Comparison of ENCODE assay signal across 20 cellular contexts in the genomic region with DNA sequence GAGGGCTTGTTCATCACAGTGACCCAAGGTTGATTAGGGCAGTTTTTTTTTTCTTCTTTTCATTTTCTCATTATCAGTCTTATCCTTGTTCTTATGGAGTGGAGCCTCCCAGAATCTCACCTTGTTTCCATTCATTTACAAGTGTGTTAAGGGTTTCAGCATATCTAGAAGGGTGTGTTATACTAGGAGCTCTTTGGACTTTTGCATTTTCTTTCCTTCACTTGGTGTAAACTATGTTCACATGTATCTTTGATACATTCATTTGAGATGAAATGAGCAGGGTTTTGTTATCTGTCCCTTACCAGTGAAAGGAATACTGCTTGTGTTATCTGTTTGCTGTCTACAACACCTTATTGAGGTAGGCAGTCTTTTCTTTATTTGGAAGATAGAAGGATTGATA.
"Had no signal": no experiment of that assay in that cellular context is flagged by ENCODE, and none has a peak within 500 bp of the region (broad histone marks: within the 10 kb centered on the region; RNA-seq: fewer than 3 reads in every experiment).

No MANE protein-coding gene starts in this region.

- H3K9me3 ChIP-seq: esophagus squamous epithelium, gastrocnemius medialis, pancreas, psoas muscle, right atrium auricular region, transverse colon had no signal

- ATAC-seq: gastrocnemius medialis, psoas muscle, T-cell had no signal

- H3K27ac ChIP-seq: coronary artery, esophagus squamous epithelium, gastrocnemius medialis, pancreas, psoas muscle, right atrium auricular region, transverse colon, WERI-Rb-1 had no signal

- DNase-seq: activated CD4-positive, alpha-beta T cell treated with anti-CD3 and anti-CD28 coated beads for 1 hour; activated CD8-positive, alpha-beta memory T cell treated with anti-CD3 and anti-CD28 coated beads, Interleukin-2, amount 50 U/mL, for 4 hours; activated effector memory CD4-positive, alpha-beta T cell treated with anti-CD3 and anti-CD28 coated beads, Interleukin-2, amount 50 U/mL, for 16 hours; activated naive CD4-positive, alpha-beta T cell treated with anti-CD3 and anti-CD28 coated beads, Interleukin-2, amount 50 U/mL, for 16 hours; activated T-cell treated with anti-CD3 and anti-CD28 coated beads, Interleukin-2, amount 50 U/mL, for 4 hours; esophagus squamous epithelium; gastrocnemius medialis; head of caudate nucleus; midbrain; nephron progenitor cell; pancreas; psoas muscle; stimulated activated CD4-positive, alpha-beta T cell treated with anti-CD3 and anti-CD28 coated beads, Interleukin-4, amount 100 ng/mL, for 24 hours; stimulated activated naive CD8-positive, alpha-beta T cell treated with anti-CD3 and anti-CD28 coated beads, Interleukin-15, amount 100 ng/mL, for 72 hours; T-cell; transverse colon; WERI-Rb-1 had no signal

- H3K4me3 Mint-ChIP-seq: activated T-cell treated with anti-CD3 and anti-CD28 coated beads, Interleukin-2, amount 50 U/mL, for 4 hours; central memory CD8-positive, alpha-beta T cell; nephron progenitor cell; stimulated activated naive CD8-positive, alpha-beta T cell treated with anti-CD3 and anti-CD28 coated beads, Interleukin-15, amount 100 ng/mL, for 72 hours; T-cell had no signal

- H3K27ac Mint-ChIP-seq: nephron progenitor cell, T-cell had no signal

- H3K4me3 ChIP-seq: coronary artery, esophagus squamous epithelium, gastrocnemius medialis, pancreas, psoas muscle, right atrium auricular region, transverse colon had no signal

- H3K9me3 Mint-ChIP-seq: activated T-cell treated with anti-CD3 and anti-CD28 coated beads, Interleukin-2, amount 50 U/mL, for 4 hours; central memory CD8-positive, alpha-beta T cell; nephron progenitor cell; stimulated activated naive CD8-positive, alpha-beta T cell treated with anti-CD3 and anti-CD28 coated beads, Interleukin-15, amount 100 ng/mL, for 72 hours; T-cell had no signal

- H3K27me3 Mint-ChIP-seq: central memory CD8-positive, alpha-beta T cell; stimulated activated naive CD8-positive, alpha-beta T cell treated with anti-CD3 and anti-CD28 coated beads, Interleukin-15, amount 100 ng/mL, for 72 hours; T-cell had no signal

- H3K4me1 ChIP-seq: esophagus squamous epithelium, pancreas, transverse colon had no signal

- H3K27me3 ChIP-seq: esophagus squamous epithelium, gastrocnemius medialis, pancreas, right atrium auricular region, transverse colon had no signal

- H3K36me3 ChIP-seq: esophagus squamous epithelium, pancreas, right atrium auricular region, transverse colon, WERI-Rb-1 had no signal

- H3K4me1 Mint-ChIP-seq: nephron progenitor cell had no signal
